In the genomic region with DNA sequence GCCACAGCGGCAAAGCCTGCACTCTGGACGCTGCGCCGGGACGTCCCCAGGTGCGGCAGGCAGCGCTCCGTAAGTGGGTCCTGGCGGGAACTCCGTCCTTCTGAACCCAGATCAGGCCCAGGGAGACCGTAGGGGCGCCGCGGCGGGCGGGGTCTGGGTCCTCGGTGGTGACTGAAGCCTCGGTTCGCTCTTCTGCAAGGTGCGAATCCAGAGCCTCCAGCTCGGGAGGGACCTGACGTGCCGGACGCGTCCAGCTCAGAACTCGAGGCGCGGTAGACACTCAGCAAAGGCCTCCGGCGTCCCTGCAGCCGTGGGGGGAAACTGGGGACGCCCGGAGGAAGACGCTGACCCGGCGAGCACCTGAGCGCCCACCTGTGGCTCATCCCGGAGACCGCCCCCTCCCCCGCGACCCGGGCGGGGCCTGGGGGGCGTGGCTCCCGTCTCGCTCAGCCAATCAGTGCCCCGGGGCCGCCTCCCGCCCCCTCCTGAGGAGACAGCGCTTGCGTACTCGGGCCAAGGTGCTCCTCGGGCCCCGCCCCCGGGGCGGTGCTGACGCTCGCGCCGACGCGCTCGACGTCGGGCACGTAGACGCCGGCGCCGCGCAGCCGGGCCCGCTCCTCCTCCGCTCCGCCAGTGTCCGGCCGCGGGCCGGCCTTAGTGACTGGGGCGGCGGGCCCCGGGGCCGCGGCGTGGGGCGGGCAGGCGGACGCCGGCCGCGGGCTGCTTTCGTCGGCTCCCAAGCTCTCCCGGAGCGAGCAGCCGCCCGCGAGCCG, we compare ENCODE assay signal across 8 cellular contexts. TPM values are rescaled to one million over a fixed set of nuclear protein-coding genes. Genes with fewer than 3 reads are reported as not detected.
A peak's percentile ranks its signal among the peaks of the same experiment; 100 is the strongest.
DNase-seq lines count a peak whose midpoint lies in the region; ATAC-seq, FAIRE-seq and TF ChIP-seq lines count a peak whose summit lies in the region.

A gene (plus strand): TSS at position 587 of the 773 bp plus-strand sequence. CDS start 1,483 bp downstream, outside the sequence.

- H3K4me3 Mint-ChIP-seq in Caco-2 (ENCODE audit: unreplicated experiment), result peak within 1 kb of the TSS; percentile 91

- peaks cover 22 to 44% of the 10 kb centered on the region in 2 experiments for H3K79me2 ChIP-seq in H1 (ENCODE audit: control insufficient read depth in 1 of 2, insufficient read depth in 2 of 2, low read length in 2 of 2)

- H3K4ac ChIP-seq in H1 (replicated peaks; ENCODE audit: insufficient read length, low read depth, low read length) (peak within 1 kb of the TSS; percentile 41), mesenchymal stem cell (ENCODE audit: low read depth in 1 of 2, low read length in 2 of 2) (peak within 1 kb of the TSS; percentile 80 to 91)

- peak; percentile 84 for ATAC-seq in GM21367 (IDR thresholded peaks at IDR 0.05; ENCODE audit: unreplicated experiment)

- peak within 1 kb of the TSS; percentile 84 for H3K27ac Mint-ChIP-seq in Caco-2 (ENCODE audit: unreplicated experiment)

- peaks cover 7% of the 10 kb centered on the region; the same call in 1 of the 2 replicates for H3K23me2 ChIP-seq in H1 (ENCODE audit: low read depth, low read length)

- peak within 1 kb of the TSS; percentile 38 for H2BK120ac ChIP-seq in H1 (replicated peaks; ENCODE audit: low read depth, low read length)
- H2BK120ac ChIP-seq in mesenchymal stem cell (ENCODE audit: low read depth, low read length), result peak within 1 kb of the TSS; percentile 67

- TF ChIP-seq RAD21 in H1 (IDR thresholded peaks at IDR 0.05 in 1 of 2, conservative IDR thresholded peaks at IDR 0.05 in 1 of 2; ENCODE audit: low read depth in 2 of 2, low read length in 2 of 2), result no peak

- peaks cover 51% of the 10 kb centered on the region for H3K36me3 Mint-ChIP-seq in Caco-2 (ENCODE audit: insufficient read depth, unreplicated experiment)

- peak; percentile 11 to 57 for TF ChIP-seq CTCF in Caco-2 (IDR thresholded peaks at IDR 0.05; ENCODE audit: insufficient read depth in 1 of 2, low read depth in 1 of 2, low read length in 1 of 2, severe bottlenecking in 1 of 2, unreplicated experiment in 1 of 2)
- TF ChIP-seq CTCF in H1 (IDR thresholded peaks at IDR 0.05; ENCODE audit: control extremely low read depth in 1 of 3, insufficient read depth in 1 of 3, low read depth in 1 of 3, low read length in 3 of 3), result no peak

- DNase-seq in Caco-2, result peak; percentile 99 to 100
- DNase-seq in HTR-8/SVneo (ENCODE audit: insufficient read length, low spot score), result peak; percentile 97
- peak; percentile 88 to 95 for DNase-seq in NOMO-1 (lab: John Stamatoyannopoulos, UW; ENCODE audit: unreplicated experiment in 2 of 2)
- peak; percentile 91 to 92 for DNase-seq in activated CD8-positive, alpha-beta memory T cell treated with anti-CD3 and anti-CD28 coated beads for 4 hours (ENCODE audit: low read depth in 2 of 2)
- DNase-seq in H1 (ENCODE audit: low read depth in 1 of 2, low spot score in 2 of 2), result peak; percentile 90 to 98
- peak; percentile 92 for DNase-seq in mesenchymal stem cell
- DNase-seq in stimulated activated CD8-positive, alpha-beta memory T cell treated with anti-CD3 and anti-CD28 coated beads, Interleukin-12 subunit alpha, Interleukin-12 subunit beta, amount 100 ng/mL, for 24 hours (ENCODE audit: extremely low read depth), result peak; percentile 94

- H3K56ac ChIP-seq in H1 (replicated peaks; ENCODE audit: insufficient read length, low read depth, low read length), result peak within 1 kb of the TSS; percentile 83

- H3K79me1 ChIP-seq in H1 (ENCODE audit: low read depth, low read length), result peaks cover 7% of the 10 kb centered on the region; the same call in 1 of the 2 replicates
- peaks cover 22% of the 10 kb centered on the region for H3K79me1 ChIP-seq in mesenchymal stem cell (replicated peaks; ENCODE audit: low read length, poor library complexity, severe bottlenecking)

- H4K91ac ChIP-seq in H1 (replicated peaks; ENCODE audit: insufficient read length, low read length) (peak within 1 kb of the TSS; percentile 75), mesenchymal stem cell (ENCODE audit: low read length) (peak within 1 kb of the TSS; percentile 65)

- H3K36me3 ChIP-seq in Caco-2 (ENCODE audit: control insufficient read depth, insufficient read depth, low read length) (0 out of 2 replicates have a peak, but pooled peaks cover 6% of the 10 kb centered on the region), H1 (ENCODE audit: control insufficient read depth in 2 of 4, insufficient read depth in 4 of 4, low read length in 3 of 4) (peaks cover 7 to 32% (median 22%) of the 10 kb centered on the region in 4 experiments; a peak in 7 of 8 replicates), mesenchymal stem cell (ENCODE audit: control insufficient read depth in 1 of 2, insufficient read depth in 2 of 2, low read depth in 1 of 2, low read length in 2 of 2) (peaks cover 10 to 34% of the 10 kb centered on the region in 2 experiments)

- H4K20me1 ChIP-seq in H1 (replicated peaks in 1 of 2; ENCODE audit: control insufficient read depth in 1 of 2, insufficient read depth in 2 of 2, low read length in 2 of 2), result peaks cover 11 to 18% of the 10 kb centered on the region in 2 experiments

- H4K8ac ChIP-seq in H1 (ENCODE audit: extremely low read depth, insufficient read depth, low read length), result peak within 1 kb of the TSS; percentile 93
- peak within 1 kb of the TSS; percentile 55 for H4K8ac ChIP-seq in mesenchymal stem cell (ENCODE audit: low read length)

- H3K4me3 ChIP-seq in Caco-2 (ENCODE audit: low read depth, low read length) (peak within 1 kb of the TSS; percentile 97), H1 (ENCODE audit: extremely low read depth in 1 of 4, insufficient read depth in 2 of 4, low read depth in 3 of 4, low read length in 4 of 4) (peak within 1 kb of the TSS; percentile 86 to 94 (median 90)), mesenchymal stem cell (ENCODE audit: insufficient read depth in 1 of 2, low read depth in 1 of 2, low read length in 2 of 2) (peak within 1 kb of the TSS; percentile 96 to 99)

- BruUV-seq in Caco-2 (replicated peaks; lab: Mats Ljungman, UMichigan), result no TSS peak

- POLR2A ChIA-PET in Caco-2 (lab: Charles Lee), result interaction anchor here (0.5 to 0.6 kb wide), 3 partner anchors 56 to 70 kb away, joined by 3 to 8 read pairs (median 4); no protein-coding TSS in a partner anchor
- POLR2A ChIA-PET in H1 (lab: Charles Lee; ENCODE audit: partially characterized antibody), result interaction anchor here (0.8 to 1.8 kb wide), 3 partner anchors 22 to 44 kb away, joined by 4 to 5 read pairs (median 4); no protein-coding TSS in a partner anchor

- peaks cover 13% of the 10 kb centered on the region for H3K4me1 Mint-ChIP-seq in Caco-2 (ENCODE audit: low read depth, unreplicated experiment)

- H3K27me3 ChIP-seq in Caco-2 (replicated peaks; ENCODE audit: control insufficient read depth, insufficient read depth, low read length), result no peaks in the 10 kb centered on the region
- no peaks in the 10 kb centered on the region for H3K27me3 ChIP-seq in H1 (replicated peaks in 1 of 4; ENCODE audit: control insufficient read depth in 3 of 4, extremely low read depth in 1 of 4, insufficient read depth in 3 of 4, low read length in 3 of 4)
- H3K27me3 ChIP-seq in mesenchymal stem cell (ENCODE audit: control insufficient read depth in 1 of 2, insufficient read depth in 1 of 2, low read length in 2 of 2), result peaks cover 5 to 11% of the 10 kb centered on the region in 2 experiments

- H3K9ac ChIP-seq in H1 (replicated peaks in 1 of 4; ENCODE audit: extremely low read depth in 1 of 4, low read depth in 3 of 4, low read length in 3 of 4) (peak within 1 kb of the TSS; percentile 69 to 90 (median 79)), mesenchymal stem cell (ENCODE audit: low read length) (peak within 1 kb of the TSS; percentile 95)

- H3K23ac ChIP-seq in H1 (ENCODE audit: insufficient read length) (no peak within 1 kb of the TSS), mesenchymal stem cell (ENCODE audit: low read length in 2 of 2) (peak within 1 kb of the TSS; percentile 52 to 98)

- H2BK5ac ChIP-seq in H1 (ENCODE audit: low read depth, low read length), result peak within 1 kb of the TSS; percentile 87; the same call in 1 of the 2 replicates
- H2BK5ac ChIP-seq in mesenchymal stem cell (ENCODE audit: low read depth, low read length, poor library complexity, severe bottlenecking), result peak within 1 kb of the TSS; percentile 79

- H2BK15ac ChIP-seq in H1 (ENCODE audit: low read length) (no peak within 1 kb of the TSS), mesenchymal stem cell (ENCODE audit: low read depth, poor library complexity, severe bottlenecking) (peak within 1 kb of the TSS; percentile 89)

- CTCF ChIA-PET in Caco-2 (lab: Charles Lee), result interaction anchor here (0.5 to 1.7 kb wide), 5 partner anchors 14 to 615 kb away, joined by 4 to 8 read pairs (median 7); a partner anchor contains a TSS
- CTCF ChIA-PET in H1 (lab: Charles Lee; ENCODE audit: partially characterized antibody), result interaction anchor here (0.7 kb wide), 1 partner anchor 132 kb away, joined by 6 read pairs; no protein-coding TSS in a partner anchor

- H2BK20ac ChIP-seq in H1 (ENCODE audit: low read length), result no peak within 1 kb of the TSS

- H3K14ac ChIP-seq in H1 (ENCODE audit: insufficient read length) (peak within 1 kb of the TSS; percentile 20), mesenchymal stem cell (ENCODE audit: low read length in 2 of 2) (peak within 1 kb of the TSS in 1 of 2 experiments; percentile 97)

- peak within 1 kb of the TSS; percentile 27; the same call in 1 of the 2 replicates for H2BK12ac ChIP-seq in H1 (ENCODE audit: low read depth, low read length)
- no peak within 1 kb of the TSS for H2BK12ac ChIP-seq in mesenchymal stem cell (ENCODE audit: low read length in 2 of 2)

- H3K4me2 ChIP-seq in H1 (ENCODE audit: insufficient read depth in 1 of 2, low read depth in 2 of 2, low read length in 2 of 2) (peak within 1 kb of the TSS; percentile 84 to 91), mesenchymal stem cell (ENCODE audit: low read length, poor library complexity, severe bottlenecking) (peak within 1 kb of the TSS; percentile 99)

- H2AFZ ChIP-seq in H1 (ENCODE audit: low read length) (peak within 1 kb of the TSS; percentile 54; the same call in 1 of the 2 replicates), mesenchymal stem cell (ENCODE audit: low read depth, low read length) (peak within 1 kb of the TSS; percentile 95)

- H2AK5ac ChIP-seq in H1 (ENCODE audit: low read depth, low read length) (no peak within 1 kb of the TSS), mesenchymal stem cell (ENCODE audit: low read length, severe bottlenecking) (no peak within 1 kb of the TSS)

- peak within 1 kb of the TSS; percentile 69 for H3K27ac ChIP-seq in H1 (ENCODE audit: low read depth, low read length)
- peak within 1 kb of the TSS; percentile 8 for H3K27ac ChIP-seq in mesenchymal stem cell (ENCODE audit: low read length, poor library complexity, severe bottlenecking)

- intact Hi-C loops in Caco-2 (cut with micrococcal nuclease; ENCODE audit: unreplicated experiment), result loop anchor here (1.0 to 5.0 kb wide), 3 partner anchors 28 to 67 kb away; a partner anchor contains a TSS

- 1% methylated on average over 53 of the region's 99 CpGs; no CpG with 5 or more reads in 1 of the 2 experiments for WGBS in H1 (ENCODE audit: extremely low coverage in 1 of 2, insufficient coverage in 1 of 2, insufficient read length in 1 of 2, insufficient replicate concordance in 2 of 2, low coverage in 1 of 2, low lambda C conversion rate in 2 of 2, missing lambda C conversion rate in 1 of 2), 2 experiments
- WGBS in mesenchymal stem cell, result under 1% methylated on average over 60 of the region's 99 CpGs

- peak within 1 kb of the TSS; percentile 76 for H3K18ac ChIP-seq in H1 (ENCODE audit: extremely low read depth, low read length)
- H3K18ac ChIP-seq in mesenchymal stem cell (ENCODE audit: low read depth in 1 of 2, low read length in 2 of 2), result peak within 1 kb of the TSS; percentile 89 to 90

- no peaks in the 10 kb centered on the region for H3K27me3 Mint-ChIP-seq in Caco-2 (ENCODE audit: insufficient read depth, unreplicated experiment)

- TF ChIP-seq EP300 in H1 (IDR thresholded peaks at IDR 0.05; ENCODE audit: borderline replicate concordance in 1 of 2, low read depth in 2 of 2, low read length in 2 of 2), result no peak

- no peaks in the 10 kb centered on the region for H3K9me3 Mint-ChIP-seq in Caco-2 (ENCODE audit: unreplicated experiment)

- TF ChIP-seq POLR2A in H1 (IDR thresholded peaks at IDR 0.05; ENCODE audit: control extremely low read depth in 1 of 2, low read depth in 2 of 2, low read length in 2 of 2), result peak; percentile 53 to 72

- H3K4me1 ChIP-seq in Caco-2, result peaks cover 11% of the 10 kb centered on the region
- peaks cover 0 to 6% (median under 1%) of the 10 kb centered on the region in 4 experiments; a peak in 4 of 7 replicates for H3K4me1 ChIP-seq in H1 (replicated peaks in 1 of 4; ENCODE audit: control insufficient read depth in 3 of 4, insufficient read depth in 4 of 4, low read length in 3 of 4)
- H3K4me1 ChIP-seq in mesenchymal stem cell (ENCODE audit: control insufficient read depth, insufficient read depth, low read depth, low read length), result peaks cover 6% of the 10 kb centered on the region

- H3K9me3 ChIP-seq in Caco-2 (no peaks in the 10 kb centered on the region), H1 (ENCODE audit: insufficient read depth in 2 of 2, low read depth in 1 of 2, low read length in 1 of 2) (no peaks in the 10 kb centered on the region), mesenchymal stem cell (ENCODE audit: control insufficient read depth, low read length) (no peaks in the 10 kb centered on the region)

- FAIRE-seq in HTR-8/SVneo (lab: Jason Lieb, UNC) (peak; percentile 96), H1 (lab: Jason Lieb, UNC) (no peak)

- peak within 1 kb of the TSS; percentile 97 for H4K5ac ChIP-seq in H1 (ENCODE audit: insufficient read length, low read depth, low read length)

RNA-seq across cellular contexts. Expression of the gene that starts here (rescaled TPM):
- total RNA-seq in Caco-2 (2022), result 148 TPM in 2 replicates
- 73.2 and 73.5 TPM in 2 replicates for total RNA-seq in H1 (2021; fragmentation: NEBNext Ultra II Directional; extraction: Animal tissue kit (Norgen Biotek cat#: 25700))
- 44.3 and 54.4 TPM in 2 replicates for polyA plus RNA-seq in H1 (2011; rRNA removed)
- polyA plus RNA-seq in H1 (2011; cell fraction: cytosol; rRNA removed), result 54.6 TPM
- polyA plus RNA-seq in H1 (2011; cell fraction: nucleus; rRNA removed), result 160 TPM
- 33.0 to 41.8 TPM (median 40.1 TPM) in 4 replicates for polyA plus RNA-seq in H1 (2012, experiment 1 of 2)
- 4.9 TPM for polyA plus RNA-seq in H1 (2012, experiment 2 of 2)
- 42.3 TPM for polyA plus RNA-seq in H1 (2013, experiment 1 of 2)
- 41.3 TPM for polyA plus RNA-seq in H1 (2013, experiment 2 of 2)
- polyA minus RNA-seq in H1 (2011; rRNA and poly(A)+ RNA removed), result 144 and 189 TPM in 2 replicates
- polyA minus RNA-seq in H1 (2011; cell fraction: cytosol; rRNA and poly(A)+ RNA removed), result 61.4 TPM
- polyA minus RNA-seq in H1 (2011; cell fraction: nucleus; rRNA and poly(A)+ RNA removed), result 139 TPM
- polyA plus RNA-seq in mesenchymal stem cell (2013, experiment 1 of 2), result 25.2 TPM
- 25.0 TPM for polyA plus RNA-seq in mesenchymal stem cell (2013, experiment 2 of 2)

Comparison
In these comparisons a context has a peak if more than half of its experiments do, and no peak if none do; other contexts are left out.
1. Peak in every context shown above with its lines: DNase-seq, ATAC-seq, H3K4me3 ChIP-seq and H3K27ac ChIP-seq.
2. CTCF ChIP-seq: peak in Caco-2 (2 of 2); none in H1 (0 of 3).